Comparison of ENCODE assay signal across 22 cellular contexts in genomic region chr15:70246623-70247200, GRCh38.
DNase-seq lines count a peak whose midpoint lies in the region; ATAC-seq and TF ChIP-seq lines count a peak whose summit lies in the region.
"Had no signal": no experiment of that assay in that cellular context is flagged by ENCODE, and none has a peak within 500 bp of the region (broad histone marks: within the 10 kb centered on the region; RNA-seq: fewer than 3 reads in every experiment).

No MANE protein-coding gene starts in this region.

- DNase-seq in HCT116 (ENCODE audit: low read depth, low spot score) (no peak), RPMI8226 (peak; percentile 62), neuronal stem cell (ENCODE audit: low spot score) (no peak), NCI-H1092 (lab: John Stamatoyannopoulos, UW) (no peak)
- no peak for DNase-seq in stimulated activated naive CD4-positive, alpha-beta T cell treated with Interleukin-2 at 50 U/mL for 16 hours (lab: John Stamatoyannopoulos, UW)
- DNase-seq in activated naive CD4-positive, alpha-beta T cell treated with anti-CD3 and anti-CD28 coated beads for 36 hours: no peak
- DNase-seq: activated CD8-positive, alpha-beta T cell treated with anti-CD3 and anti-CD28 coated beads, Interleukin-2, amount 10 ng/mL, durations not matched to agents 7 days and 5 days; activated T-cell treated with anti-CD3 and anti-CD28 coated beads for 4 hours; DND-41; mesendoderm; NCI-H1105 treated with DMSO at 0.1 percent for 48 hours; NCI-H1930; NCI-H526; SK-N-SH; stimulated activated CD4-positive, alpha-beta T cell treated with anti-CD3 and anti-CD28 coated beads, Interleukin-1b, Interleukin-23, amount 100 ng/mL, for 48 hours; T-helper 2 cell had no signal

- POLR2A ChIA-PET in HCT116 (lab: Charles Lee): no interaction called here

- no peak for TF ChIP-seq RAD21 in HCT116 (IDR thresholded peaks at IDR 0.05; ENCODE audit: low read depth)

- H3K23ac ChIP-seq in neuronal stem cell (ENCODE audit: low read depth, low read length, poor library complexity): no peak overlapping the region

- H2BK15ac ChIP-seq in neuronal stem cell (ENCODE audit: low read length): no peak overlapping the region

- H3K36me3 ChIP-seq in BLaER1: no peaks in the 10 kb centered on the region
- no peaks in the 10 kb centered on the region for H3K36me3 ChIP-seq in HCT116 (ENCODE audit: control insufficient read depth in 1 of 2, insufficient read depth in 2 of 2, low read length in 2 of 2)
- no peaks in the 10 kb centered on the region for H3K36me3 ChIP-seq in neuronal stem cell (replicated peaks in 1 of 2; ENCODE audit: control insufficient read depth in 2 of 2, insufficient read depth in 2 of 2, low read length in 2 of 2)
- H3K36me3 ChIP-seq: left lung had no signal

- H3K4ac ChIP-seq in neuronal stem cell (ENCODE audit: low read length): no peak overlapping the region

- H4K91ac ChIP-seq in neuronal stem cell (ENCODE audit: low read depth, low read length, poor library complexity): no peak overlapping the region

- no peak overlapping the region for H3K9ac ChIP-seq in BLaER1
- no peak overlapping the region for H3K9ac ChIP-seq in HCT116 (ENCODE audit: low read length)
- no peak overlapping the region for H3K9ac ChIP-seq in neuronal stem cell (ENCODE audit: low read depth, low read length, poor library complexity)
- H3K9ac ChIP-seq: SK-N-SH had no signal

- H3K9me2 ChIP-seq in HCT116 (ENCODE audit: insufficient read depth): no peaks in the 10 kb centered on the region
- H3K9me2 ChIP-seq: SK-N-SH had no signal

- no peak for TF ChIP-seq POLR2A in HCT116 (IDR thresholded peaks at IDR 0.05; ENCODE audit: borderline replicate concordance, extremely low read depth, insufficient read depth, insufficient read length)

- intact Hi-C loops in HCT116 (cut with micrococcal nuclease): no loop called here
- intact Hi-C loops in activated naive CD4-positive, alpha-beta T cell treated with anti-CD3 and anti-CD28 coated beads for 36 hours (cut with micrococcal nuclease): no loop called here

- H3K27ac Mint-ChIP-seq in activated naive CD4-positive, alpha-beta T cell treated with anti-CD3 and anti-CD28 coated beads for 36 hours: no peak overlapping the region
- H3K27ac Mint-ChIP-seq: activated CD8-positive, alpha-beta T cell treated with anti-CD3 and anti-CD28 coated beads, Interleukin-2, amount 10 ng/mL, durations not matched to agents 7 days and 5 days had no signal

- H3K27ac ChIP-seq in BLaER1 (no peak overlapping the region), HCT116 (ENCODE audit: low read depth, low read length) (no peak overlapping the region), neuronal stem cell (replicated peaks; ENCODE audit: low read length) (no peak overlapping the region)
- H3K27ac ChIP-seq: HL-60, left lung had no signal

- H3K4me3 ChIP-seq in BLaER1 (no peak overlapping the region), HCT116 (replicated peaks in 1 of 2; ENCODE audit: low read depth in 1 of 2, low read length in 2 of 2) (no peak overlapping the region), neuronal stem cell (ENCODE audit: low read length in 2 of 2) (no peak overlapping the region)
- H3K4me3 ChIP-seq: left lung, skin epidermis had no signal

- H3K9me3 Mint-ChIP-seq in activated naive CD4-positive, alpha-beta T cell treated with anti-CD3 and anti-CD28 coated beads for 36 hours: no peaks in the 10 kb centered on the region

- no TSS peak for BruUV-seq in HCT116 (replicated peaks; lab: Mats Ljungman, UMichigan)

- ATAC-seq in HCT116 (no peak), HG02623 (IDR thresholded peaks at IDR 0.05; ENCODE audit: unreplicated experiment) (no peak)

- WGBS in neuronal stem cell (ENCODE audit: extremely low coverage in 2 of 2, insufficient read length in 2 of 2, insufficient replicate concordance in 1 of 2), 2 donors: no CpG with 5 or more reads among the region's 7 CpGs

- no peaks in the 10 kb centered on the region; the same call in 1 of the 2 replicates for H3K27me3 ChIP-seq in BLaER1
- H3K27me3 ChIP-seq in HCT116 (ENCODE audit: insufficient read depth, low read length): no peaks in the 10 kb centered on the region
- H3K27me3 ChIP-seq in neuronal stem cell (ENCODE audit: control insufficient read depth in 3 of 3, insufficient read depth in 3 of 3, low read depth in 1 of 3, low read length in 3 of 3): no peaks in the 10 kb centered on the region
- H3K27me3 ChIP-seq: left lung had no signal

- RAD21 ChIA-PET in HCT116 (lab: Charles Lee; ENCODE audit: low non-redundant PET in 1 of 2, low total read pairs in 2 of 2, uncharacterized antibody in 2 of 2, unreplicated experiment in 2 of 2): no interaction called here

- H3K79me2 ChIP-seq in HCT116 (ENCODE audit: insufficient read depth, low read length): no peaks in the 10 kb centered on the region

- H2AK5ac ChIP-seq in neuronal stem cell (ENCODE audit: low read depth, low read length): peak overlapping the region; percentile 4

- H4K20me1 ChIP-seq in BLaER1: peaks cover 24% of the 10 kb centered on the region; the same call in 1 of the 2 replicates
- no peaks in the 10 kb centered on the region for H4K20me1 ChIP-seq in HCT116 (ENCODE audit: insufficient read depth)

- H3K79me1 ChIP-seq in neuronal stem cell (ENCODE audit: low read depth, low read length): no peaks in the 10 kb centered on the region

- H3K36me3 Mint-ChIP-seq in activated naive CD4-positive, alpha-beta T cell treated with anti-CD3 and anti-CD28 coated beads for 36 hours (ENCODE audit: low read depth): no peaks in the 10 kb centered on the region
- H3K36me3 Mint-ChIP-seq: brain had no signal

- no peak overlapping the region for H2AFZ ChIP-seq in HCT116 (ENCODE audit: low read depth, low read length, poor library complexity, severe bottlenecking)
- no peak overlapping the region for H2AFZ ChIP-seq in neuronal stem cell (ENCODE audit: low read length)

- H3K9me3 ChIP-seq in BLaER1: no peaks in the 10 kb centered on the region
- no peaks in the 10 kb centered on the region for H3K9me3 ChIP-seq in HCT116 (ENCODE audit: control insufficient read depth in 1 of 2, insufficient read depth in 1 of 2, low read depth in 1 of 2, low read length in 2 of 2)
- H3K9me3 ChIP-seq in neuronal stem cell (replicated peaks in 1 of 2; ENCODE audit: control insufficient read depth in 2 of 2, insufficient read depth in 1 of 2, low read depth in 1 of 2, low read length in 2 of 2): no peaks in the 10 kb centered on the region
- H3K9me3 ChIP-seq: left lung, SK-N-SH had no signal

- CTCF ChIA-PET in HCT116 (lab: Charles Lee): no interaction called here
- CTCF ChIA-PET in activated naive CD4-positive, alpha-beta T cell treated with anti-CD3 and anti-CD28 coated beads for 36 hours (lab: Charles Lee): interaction anchor here (0.9 kb wide), 1 partner anchor 12 kb away, joined by 3 read pairs; no protein-coding TSS in a partner anchor

- H4K8ac ChIP-seq in neuronal stem cell (ENCODE audit: low read depth, low read length): no peak overlapping the region

- H3K4me1 ChIP-seq in BLaER1: peaks cover 73% of the 10 kb centered on the region
- H3K4me1 ChIP-seq in HCT116 (ENCODE audit: control insufficient read depth in 1 of 2, insufficient read depth in 2 of 2, low read length in 2 of 2): peaks cover 15 to 41% of the 10 kb centered on the region in 2 experiments
- peaks cover 6 to 15% of the 10 kb centered on the region in 2 donors for H3K4me1 ChIP-seq in neuronal stem cell (ENCODE audit: control insufficient read depth in 2 of 2, insufficient read depth in 1 of 2, low read depth in 1 of 2, low read length in 2 of 2)

- no peak overlapping the region for H3K4me3 Mint-ChIP-seq in activated naive CD4-positive, alpha-beta T cell treated with anti-CD3 and anti-CD28 coated beads for 36 hours
- H3K4me3 Mint-ChIP-seq: activated CD8-positive, alpha-beta T cell treated with anti-CD3 and anti-CD28 coated beads, Interleukin-2, amount 10 ng/mL, durations not matched to agents 7 days and 5 days; brain had no signal

- TF ChIP-seq CTCF in HCT116 (IDR thresholded peaks at IDR 0.05 in 2 of 3, conservative IDR thresholded peaks at IDR 0.05 in 1 of 3; ENCODE audit: borderline replicate concordance in 1 of 3, insufficient read depth in 1 of 3, low read depth in 2 of 3, low read length in 2 of 3): no peak

- no peak overlapping the region for H2BK12ac ChIP-seq in neuronal stem cell (ENCODE audit: low read length)

- peak overlapping the region; percentile 4 for H3K18ac ChIP-seq in neuronal stem cell (ENCODE audit: low read length)

- H3K4me1 Mint-ChIP-seq in activated naive CD4-positive, alpha-beta T cell treated with anti-CD3 and anti-CD28 coated beads for 36 hours (ENCODE audit: low read depth): peaks cover 49% of the 10 kb centered on the region

- H3K4me2 ChIP-seq in BLaER1 (0 out of 2 replicates have a peak overlapping the region, but pooled peaks have one; percentile 26), HCT116 (ENCODE audit: low read length) (peak overlapping the region; percentile 64), neuronal stem cell (ENCODE audit: insufficient read depth, low read length, poor library complexity, severe bottlenecking) (no peak overlapping the region)
- H3K4me2 ChIP-seq: SK-N-SH had no signal

- H3K14ac ChIP-seq in neuronal stem cell (ENCODE audit: low read length): no peak overlapping the region

- H3K27me3 Mint-ChIP-seq in activated naive CD4-positive, alpha-beta T cell treated with anti-CD3 and anti-CD28 coated beads for 36 hours (ENCODE audit: low read depth): no peaks in the 10 kb centered on the region

- no peak overlapping the region for H2BK120ac ChIP-seq in neuronal stem cell (ENCODE audit: low read depth, low read length)

- H2BK5ac ChIP-seq in neuronal stem cell (ENCODE audit: low read length): no peak overlapping the region

TF ChIP-seq in HCT116, 20 proteins besides CTCF, POLR2A, EP300 and RAD21 (continues in another document):
- TF ChIP-seq MAX (IDR thresholded peaks at IDR 0.05): no peak
